ENCODE assay signal across 1 cellular context in the genomic region with DNA sequence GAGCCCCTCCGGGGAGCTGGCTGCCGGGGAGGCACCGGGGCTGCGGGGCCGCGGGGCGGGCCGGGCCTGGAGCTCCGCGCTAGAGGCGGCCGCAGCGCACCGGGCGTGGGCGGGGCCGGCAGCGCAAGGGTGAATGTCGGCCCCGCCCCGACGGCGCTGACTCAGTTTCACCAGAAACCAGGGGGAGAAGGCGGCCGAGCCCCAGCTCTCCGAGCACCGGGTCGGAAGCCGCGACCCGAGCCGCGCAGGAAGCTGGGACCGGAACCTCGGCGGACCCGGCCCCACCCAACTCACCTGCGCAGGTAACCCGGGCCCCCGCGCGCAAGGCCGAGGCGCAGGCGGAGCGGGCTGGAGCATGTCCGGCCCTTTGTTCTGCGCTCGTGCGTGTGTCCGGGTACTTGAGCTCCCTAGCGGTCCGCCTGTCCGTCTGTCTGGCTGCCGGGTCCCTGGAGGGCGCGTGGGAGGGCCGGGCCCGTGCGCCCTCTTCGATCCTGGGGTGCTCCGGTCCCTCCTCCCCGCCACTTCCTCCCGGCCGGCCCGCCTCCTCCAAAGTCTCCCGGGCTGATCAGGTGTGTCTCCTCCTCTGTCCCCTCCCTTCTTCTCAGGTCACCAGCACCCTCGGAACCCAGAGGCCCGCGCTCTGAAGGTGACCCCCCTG.
A peak's percentile ranks its signal among the peaks of the same experiment; 100 is the strongest.
TF ChIP-seq lines count a peak whose summit lies in the region.

A gene with protein sequence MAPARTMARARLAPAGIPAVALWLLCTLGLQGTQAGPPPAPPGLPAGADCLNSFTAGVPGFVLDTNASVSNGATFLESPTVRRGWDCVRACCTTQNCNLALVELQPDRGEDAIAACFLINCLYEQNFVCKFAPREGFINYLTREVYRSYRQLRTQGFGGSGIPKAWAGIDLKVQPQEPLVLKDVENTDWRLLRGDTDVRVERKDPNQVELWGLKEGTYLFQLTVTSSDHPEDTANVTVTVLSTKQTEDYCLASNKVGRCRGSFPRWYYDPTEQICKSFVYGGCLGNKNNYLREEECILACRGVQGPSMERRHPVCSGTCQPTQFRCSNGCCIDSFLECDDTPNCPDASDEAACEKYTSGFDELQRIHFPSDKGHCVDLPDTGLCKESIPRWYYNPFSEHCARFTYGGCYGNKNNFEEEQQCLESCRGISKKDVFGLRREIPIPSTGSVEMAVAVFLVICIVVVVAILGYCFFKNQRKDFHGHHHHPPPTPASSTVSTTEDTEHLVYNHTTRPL (plus strand): TSS at position 164 of the 658 bp plus-strand sequence. CDS start 507 bp downstream, outside the sequence.

TF ChIP-seq in GM12878, 131 proteins besides CTCF, POLR2A, EP300 and RAD21 (continued from another document and continues in another):
- TF ChIP-seq, protein P1, sequence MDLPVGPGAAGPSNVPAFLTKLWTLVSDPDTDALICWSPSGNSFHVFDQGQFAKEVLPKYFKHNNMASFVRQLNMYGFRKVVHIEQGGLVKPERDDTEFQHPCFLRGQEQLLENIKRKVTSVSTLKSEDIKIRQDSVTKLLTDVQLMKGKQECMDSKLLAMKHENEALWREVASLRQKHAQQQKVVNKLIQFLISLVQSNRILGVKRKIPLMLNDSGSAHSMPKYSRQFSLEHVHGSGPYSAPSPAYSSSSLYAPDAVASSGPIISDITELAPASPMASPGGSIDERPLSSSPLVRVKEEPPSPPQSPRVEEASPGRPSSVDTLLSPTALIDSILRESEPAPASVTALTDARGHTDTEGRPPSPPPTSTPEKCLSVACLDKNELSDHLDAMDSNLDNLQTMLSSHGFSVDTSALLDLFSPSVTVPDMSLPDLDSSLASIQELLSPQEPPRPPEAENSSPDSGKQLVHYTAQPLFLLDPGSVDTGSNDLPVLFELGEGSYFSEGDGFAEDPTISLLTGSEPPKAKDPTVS (IDR thresholded peaks at IDR 0.05; ENCODE audit: low read depth, low read length): no peak
- no peak for TF ChIP-seq ETV6 (conservative IDR thresholded peaks at IDR 0.05 in 1 of 2, IDR thresholded peaks at IDR 0.05 in 1 of 2; ENCODE audit: borderline replicate concordance in 1 of 2, low read depth in 1 of 2)
- no peak for TF ChIP-seq SREBF1 (IDR thresholded peaks at IDR 0.05; ENCODE audit: low read length)
- TF ChIP-seq, protein P2, sequence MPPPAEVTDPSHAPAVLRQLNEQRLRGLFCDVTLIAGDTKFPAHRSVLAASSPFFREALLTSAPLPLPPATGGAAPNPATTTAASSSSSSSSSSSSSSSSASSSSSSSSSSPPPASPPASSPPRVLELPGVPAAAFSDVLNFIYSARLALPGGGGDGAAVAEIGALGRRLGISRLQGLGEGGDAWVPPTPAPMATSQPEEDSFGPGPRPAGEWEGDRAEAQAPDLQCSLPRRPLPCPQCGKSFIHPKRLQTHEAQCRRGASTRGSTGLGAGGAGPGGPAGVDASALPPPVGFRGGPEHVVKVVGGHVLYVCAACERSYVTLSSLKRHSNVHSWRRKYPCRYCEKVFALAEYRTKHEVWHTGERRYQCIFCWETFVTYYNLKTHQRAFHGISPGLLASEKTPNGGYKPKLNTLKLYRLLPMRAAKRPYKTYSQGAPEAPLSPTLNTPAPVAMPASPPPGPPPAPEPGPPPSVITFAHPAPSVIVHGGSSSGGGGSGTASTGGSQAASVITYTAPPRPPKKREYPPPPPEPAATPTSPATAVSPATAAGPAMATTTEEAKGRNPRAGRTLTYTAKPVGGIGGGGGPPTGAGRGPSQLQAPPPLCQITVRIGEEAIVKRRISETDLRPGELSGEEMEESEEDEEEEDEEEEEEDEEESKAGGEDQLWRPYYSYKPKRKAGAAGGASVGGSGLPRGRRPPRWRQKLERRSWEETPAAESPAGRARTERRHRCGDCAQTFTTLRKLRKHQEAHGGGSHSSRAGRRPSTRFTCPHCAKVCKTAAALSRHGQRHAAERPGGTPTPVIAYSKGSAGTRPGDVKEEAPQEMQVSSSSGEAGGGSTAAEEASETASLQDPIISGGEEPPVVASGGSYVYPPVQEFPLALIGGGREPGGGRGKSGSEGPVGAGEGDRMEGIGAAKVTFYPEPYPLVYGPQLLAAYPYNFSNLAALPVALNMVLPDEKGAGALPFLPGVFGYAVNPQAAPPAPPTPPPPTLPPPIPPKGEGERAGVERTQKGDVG (CRISPR knock-in tag; IDR thresholded peaks at IDR 0.05): no peak
- no peak; the same call in 1 of the 2 replicates for TF ChIP-seq GATAD2B (conservative IDR thresholded peaks at IDR 0.05; ENCODE audit: low read depth)
- TF ChIP-seq, protein P3, sequence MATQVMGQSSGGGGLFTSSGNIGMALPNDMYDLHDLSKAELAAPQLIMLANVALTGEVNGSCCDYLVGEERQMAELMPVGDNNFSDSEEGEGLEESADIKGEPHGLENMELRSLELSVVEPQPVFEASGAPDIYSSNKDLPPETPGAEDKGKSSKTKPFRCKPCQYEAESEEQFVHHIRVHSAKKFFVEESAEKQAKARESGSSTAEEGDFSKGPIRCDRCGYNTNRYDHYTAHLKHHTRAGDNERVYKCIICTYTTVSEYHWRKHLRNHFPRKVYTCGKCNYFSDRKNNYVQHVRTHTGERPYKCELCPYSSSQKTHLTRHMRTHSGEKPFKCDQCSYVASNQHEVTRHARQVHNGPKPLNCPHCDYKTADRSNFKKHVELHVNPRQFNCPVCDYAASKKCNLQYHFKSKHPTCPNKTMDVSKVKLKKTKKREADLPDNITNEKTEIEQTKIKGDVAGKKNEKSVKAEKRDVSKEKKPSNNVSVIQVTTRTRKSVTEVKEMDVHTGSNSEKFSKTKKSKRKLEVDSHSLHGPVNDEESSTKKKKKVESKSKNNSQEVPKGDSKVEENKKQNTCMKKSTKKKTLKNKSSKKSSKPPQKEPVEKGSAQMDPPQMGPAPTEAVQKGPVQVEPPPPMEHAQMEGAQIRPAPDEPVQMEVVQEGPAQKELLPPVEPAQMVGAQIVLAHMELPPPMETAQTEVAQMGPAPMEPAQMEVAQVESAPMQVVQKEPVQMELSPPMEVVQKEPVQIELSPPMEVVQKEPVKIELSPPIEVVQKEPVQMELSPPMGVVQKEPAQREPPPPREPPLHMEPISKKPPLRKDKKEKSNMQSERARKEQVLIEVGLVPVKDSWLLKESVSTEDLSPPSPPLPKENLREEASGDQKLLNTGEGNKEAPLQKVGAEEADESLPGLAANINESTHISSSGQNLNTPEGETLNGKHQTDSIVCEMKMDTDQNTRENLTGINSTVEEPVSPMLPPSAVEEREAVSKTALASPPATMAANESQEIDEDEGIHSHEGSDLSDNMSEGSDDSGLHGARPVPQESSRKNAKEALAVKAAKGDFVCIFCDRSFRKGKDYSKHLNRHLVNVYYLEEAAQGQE (IDR thresholded peaks at IDR 0.05; ENCODE audit: low read depth, low read length): no peak
- no peak for TF ChIP-seq BRCA1 (IDR thresholded peaks at IDR 0.05; ENCODE audit: low read depth, low read length)
- no peak for TF ChIP-seq RUNX3 (IDR thresholded peaks at IDR 0.05; ENCODE audit: low read length)
- TF ChIP-seq, protein P4, sequence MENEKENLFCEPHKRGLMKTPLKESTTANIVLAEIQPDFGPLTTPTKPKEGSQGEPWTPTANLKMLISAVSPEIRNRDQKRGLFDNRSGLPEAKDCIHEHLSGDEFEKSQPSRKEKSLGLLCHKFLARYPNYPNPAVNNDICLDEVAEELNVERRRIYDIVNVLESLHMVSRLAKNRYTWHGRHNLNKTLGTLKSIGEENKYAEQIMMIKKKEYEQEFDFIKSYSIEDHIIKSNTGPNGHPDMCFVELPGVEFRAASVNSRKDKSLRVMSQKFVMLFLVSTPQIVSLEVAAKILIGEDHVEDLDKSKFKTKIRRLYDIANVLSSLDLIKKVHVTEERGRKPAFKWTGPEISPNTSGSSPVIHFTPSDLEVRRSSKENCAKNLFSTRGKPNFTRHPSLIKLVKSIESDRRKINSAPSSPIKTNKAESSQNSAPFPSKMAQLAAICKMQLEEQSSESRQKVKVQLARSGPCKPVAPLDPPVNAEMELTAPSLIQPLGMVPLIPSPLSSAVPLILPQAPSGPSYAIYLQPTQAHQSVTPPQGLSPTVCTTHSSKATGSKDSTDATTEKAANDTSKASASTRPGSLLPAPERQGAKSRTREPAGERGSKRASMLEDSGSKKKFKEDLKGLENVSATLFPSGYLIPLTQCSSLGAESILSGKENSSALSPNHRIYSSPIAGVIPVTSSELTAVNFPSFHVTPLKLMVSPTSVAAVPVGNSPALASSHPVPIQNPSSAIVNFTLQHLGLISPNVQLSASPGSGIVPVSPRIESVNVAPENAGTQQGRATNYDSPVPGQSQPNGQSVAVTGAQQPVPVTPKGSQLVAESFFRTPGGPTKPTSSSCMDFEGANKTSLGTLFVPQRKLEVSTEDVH (IDR thresholded peaks at IDR 0.05; ENCODE audit: low read depth, partially characterized antibody): no peak
- TF ChIP-seq NFXL1 (IDR thresholded peaks at IDR 0.05; ENCODE audit: borderline replicate concordance): peak; percentile 98
- TF ChIP-seq, protein P5, sequence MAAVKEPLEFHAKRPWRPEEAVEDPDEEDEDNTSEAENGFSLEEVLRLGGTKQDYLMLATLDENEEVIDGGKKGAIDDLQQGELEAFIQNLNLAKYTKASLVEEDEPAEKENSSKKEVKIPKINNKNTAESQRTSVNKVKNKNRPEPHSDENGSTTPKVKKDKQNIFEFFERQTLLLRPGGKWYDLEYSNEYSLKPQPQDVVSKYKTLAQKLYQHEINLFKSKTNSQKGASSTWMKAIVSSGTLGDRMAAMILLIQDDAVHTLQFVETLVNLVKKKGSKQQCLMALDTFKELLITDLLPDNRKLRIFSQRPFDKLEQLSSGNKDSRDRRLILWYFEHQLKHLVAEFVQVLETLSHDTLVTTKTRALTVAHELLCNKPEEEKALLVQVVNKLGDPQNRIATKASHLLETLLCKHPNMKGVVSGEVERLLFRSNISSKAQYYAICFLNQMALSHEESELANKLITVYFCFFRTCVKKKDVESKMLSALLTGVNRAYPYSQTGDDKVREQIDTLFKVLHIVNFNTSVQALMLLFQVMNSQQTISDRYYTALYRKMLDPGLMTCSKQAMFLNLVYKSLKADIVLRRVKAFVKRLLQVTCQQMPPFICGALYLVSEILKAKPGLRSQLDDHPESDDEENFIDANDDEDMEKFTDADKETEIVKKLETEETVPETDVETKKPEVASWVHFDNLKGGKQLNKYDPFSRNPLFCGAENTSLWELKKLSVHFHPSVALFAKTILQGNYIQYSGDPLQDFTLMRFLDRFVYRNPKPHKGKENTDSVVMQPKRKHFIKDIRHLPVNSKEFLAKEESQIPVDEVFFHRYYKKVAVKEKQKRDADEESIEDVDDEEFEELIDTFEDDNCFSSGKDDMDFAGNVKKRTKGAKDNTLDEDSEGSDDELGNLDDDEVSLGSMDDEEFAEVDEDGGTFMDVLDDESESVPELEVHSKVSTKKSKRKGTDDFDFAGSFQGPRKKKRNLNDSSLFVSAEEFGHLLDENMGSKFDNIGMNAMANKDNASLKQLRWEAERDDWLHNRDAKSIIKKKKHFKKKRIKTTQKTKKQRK (IDR thresholded peaks at IDR 0.05; ENCODE audit: low read depth, low read length): no peak
- TF ChIP-seq, protein P6, sequence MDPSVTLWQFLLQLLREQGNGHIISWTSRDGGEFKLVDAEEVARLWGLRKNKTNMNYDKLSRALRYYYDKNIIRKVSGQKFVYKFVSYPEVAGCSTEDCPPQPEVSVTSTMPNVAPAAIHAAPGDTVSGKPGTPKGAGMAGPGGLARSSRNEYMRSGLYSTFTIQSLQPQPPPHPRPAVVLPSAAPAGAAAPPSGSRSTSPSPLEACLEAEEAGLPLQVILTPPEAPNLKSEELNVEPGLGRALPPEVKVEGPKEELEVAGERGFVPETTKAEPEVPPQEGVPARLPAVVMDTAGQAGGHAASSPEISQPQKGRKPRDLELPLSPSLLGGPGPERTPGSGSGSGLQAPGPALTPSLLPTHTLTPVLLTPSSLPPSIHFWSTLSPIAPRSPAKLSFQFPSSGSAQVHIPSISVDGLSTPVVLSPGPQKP (IDR thresholded peaks at IDR 0.05; ENCODE audit: low read depth, low read length): no peak
- TF ChIP-seq BCL11A (IDR thresholded peaks at IDR 0.05; ENCODE audit: low read depth, low read length): no peak
- TF ChIP-seq, protein P7, sequence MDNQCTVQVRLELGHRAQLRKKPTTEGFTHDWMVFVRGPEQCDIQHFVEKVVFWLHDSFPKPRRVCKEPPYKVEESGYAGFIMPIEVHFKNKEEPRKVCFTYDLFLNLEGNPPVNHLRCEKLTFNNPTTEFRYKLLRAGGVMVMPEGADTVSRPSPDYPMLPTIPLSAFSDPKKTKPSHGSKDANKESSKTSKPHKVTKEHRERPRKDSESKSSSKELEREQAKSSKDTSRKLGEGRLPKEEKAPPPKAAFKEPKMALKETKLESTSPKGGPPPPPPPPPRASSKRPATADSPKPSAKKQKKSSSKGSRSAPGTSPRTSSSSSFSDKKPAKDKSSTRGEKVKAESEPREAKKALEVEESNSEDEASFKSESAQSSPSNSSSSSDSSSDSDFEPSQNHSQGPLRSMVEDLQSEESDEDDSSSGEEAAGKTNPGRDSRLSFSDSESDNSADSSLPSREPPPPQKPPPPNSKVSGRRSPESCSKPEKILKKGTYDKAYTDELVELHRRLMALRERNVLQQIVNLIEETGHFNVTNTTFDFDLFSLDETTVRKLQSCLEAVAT (IDR thresholded peaks at IDR 0.05): no peak
- no peak for TF ChIP-seq JUND (IDR thresholded peaks at IDR 0.05; ENCODE audit: low read depth, low read length)
- no peak for TF ChIP-seq RBBP5 (conservative IDR thresholded peaks at IDR 0.05)
- TF ChIP-seq, protein P8, sequence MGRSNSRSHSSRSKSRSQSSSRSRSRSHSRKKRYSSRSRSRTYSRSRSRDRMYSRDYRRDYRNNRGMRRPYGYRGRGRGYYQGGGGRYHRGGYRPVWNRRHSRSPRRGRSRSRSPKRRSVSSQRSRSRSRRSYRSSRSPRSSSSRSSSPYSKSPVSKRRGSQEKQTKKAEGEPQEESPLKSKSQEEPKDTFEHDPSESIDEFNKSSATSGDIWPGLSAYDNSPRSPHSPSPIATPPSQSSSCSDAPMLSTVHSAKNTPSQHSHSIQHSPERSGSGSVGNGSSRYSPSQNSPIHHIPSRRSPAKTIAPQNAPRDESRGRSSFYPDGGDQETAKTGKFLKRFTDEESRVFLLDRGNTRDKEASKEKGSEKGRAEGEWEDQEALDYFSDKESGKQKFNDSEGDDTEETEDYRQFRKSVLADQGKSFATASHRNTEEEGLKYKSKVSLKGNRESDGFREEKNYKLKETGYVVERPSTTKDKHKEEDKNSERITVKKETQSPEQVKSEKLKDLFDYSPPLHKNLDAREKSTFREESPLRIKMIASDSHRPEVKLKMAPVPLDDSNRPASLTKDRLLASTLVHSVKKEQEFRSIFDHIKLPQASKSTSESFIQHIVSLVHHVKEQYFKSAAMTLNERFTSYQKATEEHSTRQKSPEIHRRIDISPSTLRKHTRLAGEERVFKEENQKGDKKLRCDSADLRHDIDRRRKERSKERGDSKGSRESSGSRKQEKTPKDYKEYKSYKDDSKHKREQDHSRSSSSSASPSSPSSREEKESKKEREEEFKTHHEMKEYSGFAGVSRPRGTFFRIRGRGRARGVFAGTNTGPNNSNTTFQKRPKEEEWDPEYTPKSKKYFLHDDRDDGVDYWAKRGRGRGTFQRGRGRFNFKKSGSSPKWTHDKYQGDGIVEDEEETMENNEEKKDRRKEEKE (IDR thresholded peaks at IDR 0.05): no peak
- TF ChIP-seq IKZF2 (IDR thresholded peaks at IDR 0.05): no peak
- TF ChIP-seq WRNIP1 (IDR thresholded peaks at IDR 0.05; ENCODE audit: borderline replicate concordance, low read depth, low read length): no peak
- TF ChIP-seq DPF2 (IDR thresholded peaks at IDR 0.05): peak; percentile 60; the same call in 1 of the 2 replicates
- TF ChIP-seq BHLHE40 (IDR thresholded peaks at IDR 0.05; ENCODE audit: borderline replicate concordance in 1 of 2, low read depth in 2 of 2, low read length in 1 of 2): peak; percentile 44 to 90; a peak in 3 of 4 replicates
- no peak for TF ChIP-seq SMC3 (IDR thresholded peaks at IDR 0.05; ENCODE audit: borderline replicate concordance, low read length)
- TF ChIP-seq CHD1 (IDR thresholded peaks at IDR 0.05; ENCODE audit: low read depth, low read length): no peak
- TF ChIP-seq CBX3 (IDR thresholded peaks at IDR 0.05; ENCODE audit: borderline replicate concordance, low read depth): no peak
- TF ChIP-seq MTA3 (IDR thresholded peaks at IDR 0.05; ENCODE audit: borderline replicate concordance, low read length): no peak
- no peak for TF ChIP-seq MXI1 (IDR thresholded peaks at IDR 0.05; ENCODE audit: low read depth, low read length)
- TF ChIP-seq NFIC (IDR thresholded peaks at IDR 0.05; ENCODE audit: low read depth, low read length): no peak
- no peak for TF ChIP-seq MYB (IDR thresholded peaks at IDR 0.05; ENCODE audit: borderline replicate concordance, low read depth, low read length)
- no peak for TF ChIP-seq SMAD1 (IDR thresholded peaks at IDR 0.05; ENCODE audit: low read depth, partially characterized antibody)
